Comparison of ENCODE assay signal across 1 cellular context in the genomic region with DNA sequence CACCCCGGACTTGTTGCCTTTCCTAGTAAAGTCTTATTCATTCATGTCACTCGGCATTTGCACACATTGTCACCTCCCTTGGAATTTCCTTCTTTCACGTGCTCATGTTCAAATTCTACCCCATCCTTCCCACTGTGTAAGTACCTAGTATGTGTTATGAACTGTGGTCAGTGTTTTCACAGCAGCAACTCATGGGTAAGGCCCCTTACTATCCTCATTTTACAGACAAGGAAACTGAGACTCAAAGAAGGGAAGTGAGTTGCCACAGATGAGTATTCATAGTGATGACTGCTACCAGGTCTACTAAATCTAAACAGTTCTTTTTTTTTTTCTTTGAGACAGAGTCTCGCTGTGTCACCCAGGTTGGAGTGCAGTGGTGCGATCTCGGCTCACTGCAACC.
TF ChIP-seq lines count a peak whose summit lies in the region.

No MANE protein-coding gene starts in this region.

TF ChIP-seq in GM12878, 131 proteins besides CTCF, POLR2A, EP300 and RAD21 (continues in another document):
- TF ChIP-seq PAX5 (IDR thresholded peaks at IDR 0.05; ENCODE audit: borderline replicate concordance, low read depth, low read length): no peak
- TF ChIP-seq CHD2 (IDR thresholded peaks at IDR 0.05; ENCODE audit: borderline replicate concordance, low read depth, low read length): no peak
- TF ChIP-seq ZNF622 (IDR thresholded peaks at IDR 0.05): no peak
- TF ChIP-seq ZNF24 (IDR thresholded peaks at IDR 0.05): no peak
- TF ChIP-seq, protein P1, sequence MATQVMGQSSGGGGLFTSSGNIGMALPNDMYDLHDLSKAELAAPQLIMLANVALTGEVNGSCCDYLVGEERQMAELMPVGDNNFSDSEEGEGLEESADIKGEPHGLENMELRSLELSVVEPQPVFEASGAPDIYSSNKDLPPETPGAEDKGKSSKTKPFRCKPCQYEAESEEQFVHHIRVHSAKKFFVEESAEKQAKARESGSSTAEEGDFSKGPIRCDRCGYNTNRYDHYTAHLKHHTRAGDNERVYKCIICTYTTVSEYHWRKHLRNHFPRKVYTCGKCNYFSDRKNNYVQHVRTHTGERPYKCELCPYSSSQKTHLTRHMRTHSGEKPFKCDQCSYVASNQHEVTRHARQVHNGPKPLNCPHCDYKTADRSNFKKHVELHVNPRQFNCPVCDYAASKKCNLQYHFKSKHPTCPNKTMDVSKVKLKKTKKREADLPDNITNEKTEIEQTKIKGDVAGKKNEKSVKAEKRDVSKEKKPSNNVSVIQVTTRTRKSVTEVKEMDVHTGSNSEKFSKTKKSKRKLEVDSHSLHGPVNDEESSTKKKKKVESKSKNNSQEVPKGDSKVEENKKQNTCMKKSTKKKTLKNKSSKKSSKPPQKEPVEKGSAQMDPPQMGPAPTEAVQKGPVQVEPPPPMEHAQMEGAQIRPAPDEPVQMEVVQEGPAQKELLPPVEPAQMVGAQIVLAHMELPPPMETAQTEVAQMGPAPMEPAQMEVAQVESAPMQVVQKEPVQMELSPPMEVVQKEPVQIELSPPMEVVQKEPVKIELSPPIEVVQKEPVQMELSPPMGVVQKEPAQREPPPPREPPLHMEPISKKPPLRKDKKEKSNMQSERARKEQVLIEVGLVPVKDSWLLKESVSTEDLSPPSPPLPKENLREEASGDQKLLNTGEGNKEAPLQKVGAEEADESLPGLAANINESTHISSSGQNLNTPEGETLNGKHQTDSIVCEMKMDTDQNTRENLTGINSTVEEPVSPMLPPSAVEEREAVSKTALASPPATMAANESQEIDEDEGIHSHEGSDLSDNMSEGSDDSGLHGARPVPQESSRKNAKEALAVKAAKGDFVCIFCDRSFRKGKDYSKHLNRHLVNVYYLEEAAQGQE (IDR thresholded peaks at IDR 0.05; ENCODE audit: low read depth, low read length): no peak
- TF ChIP-seq NFIC (IDR thresholded peaks at IDR 0.05; ENCODE audit: low read depth, low read length): no peak
- no peak for TF ChIP-seq HDAC2 (IDR thresholded peaks at IDR 0.05)
- TF ChIP-seq JUNB (IDR thresholded peaks at IDR 0.05): peak; percentile 58
- TF ChIP-seq, protein P2, sequence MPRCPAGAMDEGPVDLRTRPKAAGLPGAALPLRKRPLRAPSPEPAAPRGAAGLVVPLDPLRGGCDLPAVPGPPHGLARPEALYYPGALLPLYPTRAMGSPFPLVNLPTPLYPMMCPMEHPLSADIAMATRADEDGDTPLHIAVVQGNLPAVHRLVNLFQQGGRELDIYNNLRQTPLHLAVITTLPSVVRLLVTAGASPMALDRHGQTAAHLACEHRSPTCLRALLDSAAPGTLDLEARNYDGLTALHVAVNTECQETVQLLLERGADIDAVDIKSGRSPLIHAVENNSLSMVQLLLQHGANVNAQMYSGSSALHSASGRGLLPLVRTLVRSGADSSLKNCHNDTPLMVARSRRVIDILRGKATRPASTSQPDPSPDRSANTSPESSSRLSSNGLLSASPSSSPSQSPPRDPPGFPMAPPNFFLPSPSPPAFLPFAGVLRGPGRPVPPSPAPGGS (IDR thresholded peaks at IDR 0.05; ENCODE audit: borderline replicate concordance, insufficient read depth, low read depth, low read length, poor library complexity, severe bottlenecking): no peak
- TF ChIP-seq SMC3 (IDR thresholded peaks at IDR 0.05; ENCODE audit: borderline replicate concordance, low read length): no peak
- TF ChIP-seq ZNF384 (IDR thresholded peaks at IDR 0.05; ENCODE audit: borderline replicate concordance, low read depth, low read length): peak; percentile 40; the same call in 1 of the 2 replicates
- TF ChIP-seq SUZ12 (IDR thresholded peaks at IDR 0.05; ENCODE audit: unreplicated experiment): no peak
- no peak for TF ChIP-seq TARDBP (IDR thresholded peaks at IDR 0.05; ENCODE audit: borderline replicate concordance)
- TF ChIP-seq SMARCA5 (IDR thresholded peaks at IDR 0.05): 0 out of 2 replicates have a peak, but pooled peaks have one; percentile 15
- TF ChIP-seq RFX5 (IDR thresholded peaks at IDR 0.05; ENCODE audit: low read depth, low read length): no peak
- peak; percentile 62 for TF ChIP-seq ATF7 (IDR thresholded peaks at IDR 0.05; ENCODE audit: low read depth)
- TF ChIP-seq, protein P3, sequence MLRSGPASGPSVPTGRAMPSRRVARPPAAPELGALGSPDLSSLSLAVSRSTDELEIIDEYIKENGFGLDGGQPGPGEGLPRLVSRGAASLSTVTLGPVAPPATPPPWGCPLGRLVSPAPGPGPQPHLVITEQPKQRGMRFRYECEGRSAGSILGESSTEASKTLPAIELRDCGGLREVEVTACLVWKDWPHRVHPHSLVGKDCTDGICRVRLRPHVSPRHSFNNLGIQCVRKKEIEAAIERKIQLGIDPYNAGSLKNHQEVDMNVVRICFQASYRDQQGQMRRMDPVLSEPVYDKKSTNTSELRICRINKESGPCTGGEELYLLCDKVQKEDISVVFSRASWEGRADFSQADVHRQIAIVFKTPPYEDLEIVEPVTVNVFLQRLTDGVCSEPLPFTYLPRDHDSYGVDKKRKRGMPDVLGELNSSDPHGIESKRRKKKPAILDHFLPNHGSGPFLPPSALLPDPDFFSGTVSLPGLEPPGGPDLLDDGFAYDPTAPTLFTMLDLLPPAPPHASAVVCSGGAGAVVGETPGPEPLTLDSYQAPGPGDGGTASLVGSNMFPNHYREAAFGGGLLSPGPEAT (IDR thresholded peaks at IDR 0.05; ENCODE audit: low read depth): peak; percentile 55; the same call in 1 of the 2 replicates
- TF ChIP-seq, protein P4, sequence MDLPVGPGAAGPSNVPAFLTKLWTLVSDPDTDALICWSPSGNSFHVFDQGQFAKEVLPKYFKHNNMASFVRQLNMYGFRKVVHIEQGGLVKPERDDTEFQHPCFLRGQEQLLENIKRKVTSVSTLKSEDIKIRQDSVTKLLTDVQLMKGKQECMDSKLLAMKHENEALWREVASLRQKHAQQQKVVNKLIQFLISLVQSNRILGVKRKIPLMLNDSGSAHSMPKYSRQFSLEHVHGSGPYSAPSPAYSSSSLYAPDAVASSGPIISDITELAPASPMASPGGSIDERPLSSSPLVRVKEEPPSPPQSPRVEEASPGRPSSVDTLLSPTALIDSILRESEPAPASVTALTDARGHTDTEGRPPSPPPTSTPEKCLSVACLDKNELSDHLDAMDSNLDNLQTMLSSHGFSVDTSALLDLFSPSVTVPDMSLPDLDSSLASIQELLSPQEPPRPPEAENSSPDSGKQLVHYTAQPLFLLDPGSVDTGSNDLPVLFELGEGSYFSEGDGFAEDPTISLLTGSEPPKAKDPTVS (IDR thresholded peaks at IDR 0.05; ENCODE audit: low read depth, low read length): no peak
- TF ChIP-seq BMI1 (IDR thresholded peaks at IDR 0.05; ENCODE audit: borderline replicate concordance): no peak
- TF ChIP-seq TAF1 (IDR thresholded peaks at IDR 0.05; ENCODE audit: borderline replicate concordance, low read depth, low read length): no peak
- TF ChIP-seq, protein P5, sequence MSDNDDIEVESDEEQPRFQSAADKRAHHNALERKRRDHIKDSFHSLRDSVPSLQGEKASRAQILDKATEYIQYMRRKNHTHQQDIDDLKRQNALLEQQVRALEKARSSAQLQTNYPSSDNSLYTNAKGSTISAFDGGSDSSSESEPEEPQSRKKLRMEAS (IDR thresholded peaks at IDR 0.05; ENCODE audit: low read depth, low read length): no peak
- no peak for TF ChIP-seq ZNF274 (IDR thresholded peaks at IDR 0.05; ENCODE audit: insufficient read depth, insufficient read length)
- 0 out of 2 replicates have a peak, but pooled peaks have one; percentile 13 for TF ChIP-seq IRF4 (IDR thresholded peaks at IDR 0.05; ENCODE audit: low read depth, low read length)
- TF ChIP-seq, protein P6, sequence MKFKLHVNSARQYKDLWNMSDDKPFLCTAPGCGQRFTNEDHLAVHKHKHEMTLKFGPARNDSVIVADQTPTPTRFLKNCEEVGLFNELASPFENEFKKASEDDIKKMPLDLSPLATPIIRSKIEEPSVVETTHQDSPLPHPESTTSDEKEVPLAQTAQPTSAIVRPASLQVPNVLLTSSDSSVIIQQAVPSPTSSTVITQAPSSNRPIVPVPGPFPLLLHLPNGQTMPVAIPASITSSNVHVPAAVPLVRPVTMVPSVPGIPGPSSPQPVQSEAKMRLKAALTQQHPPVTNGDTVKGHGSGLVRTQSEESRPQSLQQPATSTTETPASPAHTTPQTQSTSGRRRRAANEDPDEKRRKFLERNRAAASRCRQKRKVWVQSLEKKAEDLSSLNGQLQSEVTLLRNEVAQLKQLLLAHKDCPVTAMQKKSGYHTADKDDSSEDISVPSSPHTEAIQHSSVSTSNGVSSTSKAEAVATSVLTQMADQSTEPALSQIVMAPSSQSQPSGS (IDR thresholded peaks at IDR 0.05; ENCODE audit: low read length): no peak
- no peak for TF ChIP-seq RELA (IDR thresholded peaks at IDR 0.05; ENCODE audit: borderline replicate concordance, partially characterized antibody)
- TF ChIP-seq HCFC1 (IDR thresholded peaks at IDR 0.05; ENCODE audit: low read length): no peak
- no peak for TF ChIP-seq RAD51 (IDR thresholded peaks at IDR 0.05)
- no peak for TF ChIP-seq MTA3 (IDR thresholded peaks at IDR 0.05; ENCODE audit: borderline replicate concordance, low read length)
- no peak for TF ChIP-seq KDM1A (IDR thresholded peaks at IDR 0.05; ENCODE audit: borderline replicate concordance)
- no peak for TF ChIP-seq YY1 (IDR thresholded peaks at IDR 0.05; ENCODE audit: low read depth, low read length)
- TF ChIP-seq SMAD5 (IDR thresholded peaks at IDR 0.05; ENCODE audit: low read depth): no peak
- TF ChIP-seq POU2F2 (IDR thresholded peaks at IDR 0.05; ENCODE audit: borderline replicate concordance, low read depth, low read length): no peak
- no peak for TF ChIP-seq ZNF217 (IDR thresholded peaks at IDR 0.05)
- TF ChIP-seq BRCA1 (IDR thresholded peaks at IDR 0.05; ENCODE audit: low read depth, low read length): no peak
- no peak for TF ChIP-seq MYB (IDR thresholded peaks at IDR 0.05; ENCODE audit: borderline replicate concordance, low read depth, low read length)
- TF ChIP-seq NR2C1 (IDR thresholded peaks at IDR 0.05): no peak
- TF ChIP-seq CHD1 (IDR thresholded peaks at IDR 0.05; ENCODE audit: low read depth, low read length): no peak
- no peak for TF ChIP-seq SUPT20H (IDR thresholded peaks at IDR 0.05; ENCODE audit: borderline replicate concordance, control insufficient read depth, low read depth, low read length)
- TF ChIP-seq BHLHE40 (IDR thresholded peaks at IDR 0.05; ENCODE audit: borderline replicate concordance in 1 of 2, low read depth in 2 of 2, low read length in 1 of 2): peak in 1 of 2 experiments; percentile 73; a peak in 1 of 4 replicates
- no peak for TF ChIP-seq POLR2AphosphoS5 (IDR thresholded peaks at IDR 0.05; ENCODE audit: low read length)
- no peak for TF ChIP-seq CBX3 (IDR thresholded peaks at IDR 0.05; ENCODE audit: borderline replicate concordance, low read depth)
- no peak for TF ChIP-seq STAT3 (IDR thresholded peaks at IDR 0.05; ENCODE audit: low read depth, low read length)
- TF ChIP-seq TCF12 (IDR thresholded peaks at IDR 0.05; ENCODE audit: low read depth, low read length): no peak
- TF ChIP-seq, protein P7, sequence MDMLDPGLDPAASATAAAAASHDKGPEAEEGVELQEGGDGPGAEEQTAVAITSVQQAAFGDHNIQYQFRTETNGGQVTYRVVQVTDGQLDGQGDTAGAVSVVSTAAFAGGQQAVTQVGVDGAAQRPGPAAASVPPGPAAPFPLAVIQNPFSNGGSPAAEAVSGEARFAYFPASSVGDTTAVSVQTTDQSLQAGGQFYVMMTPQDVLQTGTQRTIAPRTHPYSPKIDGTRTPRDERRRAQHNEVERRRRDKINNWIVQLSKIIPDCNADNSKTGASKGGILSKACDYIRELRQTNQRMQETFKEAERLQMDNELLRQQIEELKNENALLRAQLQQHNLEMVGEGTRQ (IDR thresholded peaks at IDR 0.05; ENCODE audit: borderline replicate concordance, low read depth, low read length): no peak
- TF ChIP-seq YBX1 (IDR thresholded peaks at IDR 0.05): no peak
- TF ChIP-seq DPF2 (IDR thresholded peaks at IDR 0.05): peak; percentile 60; the same call in 1 of the 2 replicates
- TF ChIP-seq CREM (IDR thresholded peaks at IDR 0.05; ENCODE audit: low read depth): no peak
- no peak for TF ChIP-seq KAT2A (conservative IDR thresholded peaks at IDR 0.05; ENCODE audit: control insufficient read depth, low read depth, low read length)
- TF ChIP-seq, protein P8, sequence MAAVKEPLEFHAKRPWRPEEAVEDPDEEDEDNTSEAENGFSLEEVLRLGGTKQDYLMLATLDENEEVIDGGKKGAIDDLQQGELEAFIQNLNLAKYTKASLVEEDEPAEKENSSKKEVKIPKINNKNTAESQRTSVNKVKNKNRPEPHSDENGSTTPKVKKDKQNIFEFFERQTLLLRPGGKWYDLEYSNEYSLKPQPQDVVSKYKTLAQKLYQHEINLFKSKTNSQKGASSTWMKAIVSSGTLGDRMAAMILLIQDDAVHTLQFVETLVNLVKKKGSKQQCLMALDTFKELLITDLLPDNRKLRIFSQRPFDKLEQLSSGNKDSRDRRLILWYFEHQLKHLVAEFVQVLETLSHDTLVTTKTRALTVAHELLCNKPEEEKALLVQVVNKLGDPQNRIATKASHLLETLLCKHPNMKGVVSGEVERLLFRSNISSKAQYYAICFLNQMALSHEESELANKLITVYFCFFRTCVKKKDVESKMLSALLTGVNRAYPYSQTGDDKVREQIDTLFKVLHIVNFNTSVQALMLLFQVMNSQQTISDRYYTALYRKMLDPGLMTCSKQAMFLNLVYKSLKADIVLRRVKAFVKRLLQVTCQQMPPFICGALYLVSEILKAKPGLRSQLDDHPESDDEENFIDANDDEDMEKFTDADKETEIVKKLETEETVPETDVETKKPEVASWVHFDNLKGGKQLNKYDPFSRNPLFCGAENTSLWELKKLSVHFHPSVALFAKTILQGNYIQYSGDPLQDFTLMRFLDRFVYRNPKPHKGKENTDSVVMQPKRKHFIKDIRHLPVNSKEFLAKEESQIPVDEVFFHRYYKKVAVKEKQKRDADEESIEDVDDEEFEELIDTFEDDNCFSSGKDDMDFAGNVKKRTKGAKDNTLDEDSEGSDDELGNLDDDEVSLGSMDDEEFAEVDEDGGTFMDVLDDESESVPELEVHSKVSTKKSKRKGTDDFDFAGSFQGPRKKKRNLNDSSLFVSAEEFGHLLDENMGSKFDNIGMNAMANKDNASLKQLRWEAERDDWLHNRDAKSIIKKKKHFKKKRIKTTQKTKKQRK (IDR thresholded peaks at IDR 0.05; ENCODE audit: low read depth, low read length): no peak
- TF ChIP-seq FOXK2 (IDR thresholded peaks at IDR 0.05): no peak
- TF ChIP-seq, protein P9, sequence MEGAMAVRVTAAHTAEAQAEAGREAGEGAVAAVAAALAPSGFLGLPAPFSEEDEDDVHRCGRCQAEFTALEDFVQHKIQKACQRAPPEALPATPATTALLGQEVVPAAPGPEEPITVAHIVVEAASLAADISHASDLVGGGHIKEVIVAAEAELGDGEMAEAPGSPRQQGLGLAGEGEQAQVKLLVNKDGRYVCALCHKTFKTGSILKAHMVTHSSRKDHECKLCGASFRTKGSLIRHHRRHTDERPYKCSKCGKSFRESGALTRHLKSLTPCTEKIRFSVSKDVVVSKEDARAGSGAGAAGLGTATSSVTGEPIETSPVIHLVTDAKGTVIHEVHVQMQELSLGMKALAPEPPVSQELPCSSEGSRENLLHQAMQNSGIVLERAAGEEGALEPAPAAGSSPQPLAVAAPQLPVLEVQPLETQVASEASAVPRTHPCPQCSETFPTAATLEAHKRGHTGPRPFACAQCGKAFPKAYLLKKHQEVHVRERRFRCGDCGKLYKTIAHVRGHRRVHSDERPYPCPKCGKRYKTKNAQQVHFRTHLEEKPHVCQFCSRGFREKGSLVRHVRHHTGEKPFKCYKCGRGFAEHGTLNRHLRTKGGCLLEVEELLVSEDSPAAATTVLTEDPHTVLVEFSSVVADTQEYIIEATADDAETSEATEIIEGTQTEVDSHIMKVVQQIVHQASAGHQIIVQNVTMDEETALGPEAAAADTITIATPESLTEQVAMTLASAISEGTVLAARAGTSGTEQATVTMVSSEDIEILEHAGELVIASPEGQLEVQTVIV (IDR thresholded peaks at IDR 0.05; ENCODE audit: borderline replicate concordance, partially characterized antibody): no peak
- no peak for TF ChIP-seq HDGF (IDR thresholded peaks at IDR 0.05)
- no peak for TF ChIP-seq FOXM1 (IDR thresholded peaks at IDR 0.05; ENCODE audit: low read depth, low read length)
